Comparison of ENCODE assay signal across 1 cellular context in genomic region chr6:37354526-37355384, GRCh38.
A peak's percentile ranks its signal among the peaks of the same experiment; 100 is the strongest.
TF ChIP-seq lines count a peak whose summit lies in the region.

No MANE protein-coding gene starts in this region.

TF ChIP-seq in HepG2, 621 proteins besides CTCF, POLR2A, EP300 and RAD21 (continued from another document and continues in another):
- TF ChIP-seq ZSCAN5A (CRISPR knock-in tag; IDR thresholded peaks at IDR 0.05; ENCODE audit: borderline replicate concordance), result 0 out of 2 replicates have a peak, but pooled peaks have one; percentile 30
- TF ChIP-seq ZFP82 (CRISPR knock-in tag; IDR thresholded peaks at IDR 0.05; ENCODE audit: borderline replicate concordance), result 0 out of 2 replicates have a peak, but pooled peaks have one; percentile 11
- no peak for TF ChIP-seq BHLHE40 (IDR thresholded peaks at IDR 0.05; ENCODE audit: low read length)
- peak; percentile 45; the same call in 1 of the 2 replicates for TF ChIP-seq ZNF263 (CRISPR knock-in tag; IDR thresholded peaks at IDR 0.05)
- 0 out of 2 replicates have a peak, but pooled peaks have one; percentile 12 for TF ChIP-seq ZNF296 (CRISPR knock-in tag; conservative IDR thresholded peaks at IDR 0.05)
- peak; percentile 39; the same call in 1 of the 2 replicates for TF ChIP-seq ERF (CRISPR knock-in tag; IDR thresholded peaks at IDR 0.05)
- no peak for TF ChIP-seq FOXA1 (IDR thresholded peaks at IDR 0.05)
- no peak for TF ChIP-seq FOXA1 (CRISPR knock-in tag; IDR thresholded peaks at IDR 0.05)
- TF ChIP-seq PHF8 (CRISPR knock-in tag; IDR thresholded peaks at IDR 0.05), result peak; percentile 69
- no peak for TF ChIP-seq ZNF720 (CRISPR knock-in tag; IDR thresholded peaks at IDR 0.05)
- no peak for TF ChIP-seq ZNF121 (CRISPR knock-in tag; IDR thresholded peaks at IDR 0.05)
- TF ChIP-seq SNAPC5 (CRISPR knock-in tag; IDR thresholded peaks at IDR 0.05; ENCODE audit: borderline replicate concordance), result no peak
- no peak for TF ChIP-seq STAG1 (CRISPR knock-in tag; IDR thresholded peaks at IDR 0.05)
- TF ChIP-seq HINFP (CRISPR knock-in tag; IDR thresholded peaks at IDR 0.05; ENCODE audit: low read depth), result 0 out of 2 replicates have a peak, but pooled peaks have one; percentile 6
- no peak for TF ChIP-seq ZFP36L2 (CRISPR knock-in tag; IDR thresholded peaks at IDR 0.05)
- no peak for TF ChIP-seq KDM5B (CRISPR knock-in tag; IDR thresholded peaks at IDR 0.05; ENCODE audit: borderline replicate concordance)
- TF ChIP-seq ZSCAN29 (CRISPR knock-in tag; conservative IDR thresholded peaks at IDR 0.05), result no peak
- no peak for TF ChIP-seq ARNTL (CRISPR knock-in tag; IDR thresholded peaks at IDR 0.05)
- TF ChIP-seq SP2 (CRISPR knock-in tag; IDR thresholded peaks at IDR 0.05), result no peak
- peak; percentile 48; the same call in 1 of the 2 replicates for TF ChIP-seq ZBTB7B (CRISPR knock-in tag; IDR thresholded peaks at IDR 0.05)
- TF ChIP-seq CREM (IDR thresholded peaks at IDR 0.05), result no peak
- no peak for TF ChIP-seq CREM (CRISPR knock-in tag; IDR thresholded peaks at IDR 0.05)
- TF ChIP-seq ZNF558 (CRISPR knock-in tag; IDR thresholded peaks at IDR 0.05; ENCODE audit: borderline replicate concordance), result 0 out of 2 replicates have a peak, but pooled peaks have one; percentile 72
- TF ChIP-seq GLMP (CRISPR knock-in tag; IDR thresholded peaks at IDR 0.05; ENCODE audit: borderline replicate concordance), result 0 out of 2 replicates have a peak, but pooled peaks have one; percentile 38
- no peak for TF ChIP-seq ZBTB4 (CRISPR knock-in tag; IDR thresholded peaks at IDR 0.05; ENCODE audit: borderline replicate concordance)
- TF ChIP-seq HMGXB4 (CRISPR knock-in tag; IDR thresholded peaks at IDR 0.05; ENCODE audit: borderline replicate concordance in 1 of 2, low read depth in 1 of 2), result peak in 1 of 2 experiments; percentile 25; a peak in 2 of 4 replicates
- TF ChIP-seq KDM2A (CRISPR knock-in tag; IDR thresholded peaks at IDR 0.05; ENCODE audit: borderline replicate concordance, low read depth), result peak; percentile 28; the same call in 1 of the 2 replicates
- TF ChIP-seq RORA (CRISPR knock-in tag; IDR thresholded peaks at IDR 0.05), result 0 out of 2 replicates have a peak, but pooled peaks have one; percentile 24
- no peak for TF ChIP-seq CREB3 (CRISPR knock-in tag; IDR thresholded peaks at IDR 0.05)
- 0 out of 2 replicates have a peak, but pooled peaks have one; percentile 15 for TF ChIP-seq SALL1 (CRISPR knock-in tag; IDR thresholded peaks at IDR 0.05)
- TF ChIP-seq ARNT2 (CRISPR knock-in tag; IDR thresholded peaks at IDR 0.05; ENCODE audit: low read depth), result 0 out of 2 replicates have a peak, but pooled peaks have one; percentile 16
- TF ChIP-seq ZSCAN31 (CRISPR knock-in tag; IDR thresholded peaks at IDR 0.05; ENCODE audit: low read depth), result no peak
- TF ChIP-seq ATF2 (CRISPR knock-in tag; IDR thresholded peaks at IDR 0.05), result no peak
- TF ChIP-seq RFXANK (CRISPR knock-in tag; IDR thresholded peaks at IDR 0.05), result 0 out of 2 replicates have a peak, but pooled peaks have one; percentile 24
- TF ChIP-seq PCBP2 (optimal IDR thresholded peaks at IDR 0.05; ENCODE audit: low read depth, low read length, poor library complexity, severe bottlenecking), result no peak
- TF ChIP-seq ZNF605 (CRISPR knock-in tag; IDR thresholded peaks at IDR 0.05), result peak; percentile 49
- TF ChIP-seq PATZ1 (CRISPR knock-in tag; IDR thresholded peaks at IDR 0.05), result peak; percentile 77
- TF ChIP-seq ZNF746 (CRISPR knock-in tag; IDR thresholded peaks at IDR 0.05), result peak; percentile 48; the same call in 1 of the 2 replicates
- 0 out of 2 replicates have a peak, but pooled peaks have one; percentile 8 for TF ChIP-seq MED1 (CRISPR knock-in tag; IDR thresholded peaks at IDR 0.05)
- TF ChIP-seq NR3C1 (CRISPR knock-in tag; IDR thresholded peaks at IDR 0.05), result no peak
- no peak for TF ChIP-seq HMGXB3 (CRISPR knock-in tag; IDR thresholded peaks at IDR 0.05; ENCODE audit: borderline replicate concordance)
- 0 out of 2 replicates have a peak, but pooled peaks have one; percentile 7 for TF ChIP-seq ZNF430 (CRISPR knock-in tag; IDR thresholded peaks at IDR 0.05)
